14 cellular contexts compared by ENCODE assay signal in genomic region chr4:17059192-17059634, GRCh38.
DNase-seq lines count a peak whose midpoint lies in the region; TF ChIP-seq lines count a peak whose summit lies in the region.
"Had no signal": no experiment of that assay in that cellular context is flagged by ENCODE, and none has a peak within 500 bp of the region (broad histone marks: within the 10 kb centered on the region; RNA-seq: fewer than 3 reads in every experiment).

No MANE protein-coding gene starts in this region.

- H3K79me2 ChIP-seq in GM23248 (ENCODE audit: insufficient read depth) (no peaks in the 10 kb centered on the region), hepatocyte (no peaks in the 10 kb centered on the region)

- H3K9me2 ChIP-seq in GM23248 (ENCODE audit: insufficient read depth), result no peaks in the 10 kb centered on the region
- H3K9me2 ChIP-seq in hepatocyte (replicated peaks; ENCODE audit: insufficient read depth), result no peaks in the 10 kb centered on the region

- H4K20me1 ChIP-seq in GM23248 (ENCODE audit: insufficient read depth), result no peaks in the 10 kb centered on the region
- no peaks in the 10 kb centered on the region for H4K20me1 ChIP-seq in hepatocyte (ENCODE audit: insufficient read depth, poor library complexity, severe bottlenecking)

- H3K4me1 ChIP-seq in GM23248 (ENCODE audit: insufficient read depth) (peaks cover 63% of the 10 kb centered on the region), hepatocyte (ENCODE audit: insufficient read depth) (peaks cover 16% of the 10 kb centered on the region)

- peak overlapping the region; percentile 58 for H3K4me3 ChIP-seq in GM23248
- H3K4me3 ChIP-seq in choroid plexus epithelial cell (ENCODE audit: low read depth, low read length), result no peak overlapping the region
- no peak overlapping the region for H3K4me3 ChIP-seq in hepatocyte
- H3K4me3 ChIP-seq: lung had no signal

- peaks cover 53% of the 10 kb centered on the region for H3F3A ChIP-seq in GM23248 (ENCODE audit: insufficient read depth)

- H3K27ac ChIP-seq in GM23248 (peak overlapping the region; percentile 78), hepatocyte (peak overlapping the region; percentile 46)

- WGBS in GM23248 (ENCODE audit: low coverage in 1 of 2, low lambda C conversion rate in 2 of 2, missing lambda C conversion rate in 2 of 2), 2 experiments, result 0 to 2% methylated on average over 5 of the region's 5 CpGs
- 63% methylated on average over 5 of the region's 5 CpGs for WGBS in hepatocyte (ENCODE audit: low lambda C conversion rate, missing lambda C conversion rate)

- in situ Hi-C loops in GM23248 (cut with MboI), result no loop called here

- no peaks in the 10 kb centered on the region for H3K36me3 ChIP-seq in GM23248 (ENCODE audit: low read depth)
- no peaks in the 10 kb centered on the region for H3K36me3 ChIP-seq in hepatocyte (replicated peaks; ENCODE audit: insufficient read depth, low read depth)

- peak; percentile 73 for DNase-seq in GM23248
- DNase-seq in choroid plexus epithelial cell (ENCODE audit: low read depth), result peak; percentile 36
- no peak for DNase-seq in hepatocyte (ENCODE audit: low spot score)
- DNase-seq in superior temporal gyrus (ENCODE audit: extremely low spot score), result peak; percentile 48
- DNase-seq in HuH-7 (ENCODE audit: low spot score), result no peak
- DNase-seq in 8988T, result no peak
- DNase-seq in NCI-H510A treated with DMSO at 0.1 percent for 48 hours (lab: John Stamatoyannopoulos, UW), result no peak
- no peak for DNase-seq in OCI-M2 (lab: John Stamatoyannopoulos, UW; ENCODE audit: unreplicated experiment)
- DNase-seq: activated naive CD8-positive, alpha-beta T cell treated with anti-CD3 and anti-CD28 coated beads, Interleukin-2, amount 10 ng/mL, durations not matched to agents 7 days and 5 days; CD8-positive, alpha-beta T cell; Karpas-422; NCI-H2081 treated with DMSO at 0.1 percent for 48 hours; stimulated activated CD4-positive, alpha-beta T cell treated with anti-CD3 and anti-CD28 coated beads, Interleukin-2, amount 100 ng/mL, for 48 hours had no signal

- H3K9ac ChIP-seq in GM23248, result peak overlapping the region; percentile 57

- TF ChIP-seq CTCF in choroid plexus epithelial cell (conservative IDR thresholded peaks at IDR 0.05; ENCODE audit: low read depth, low read length) (no peak), hepatocyte (IDR thresholded peaks at IDR 0.05; ENCODE audit: poor library complexity) (no peak)

- peak overlapping the region; percentile 82 for H3K4me2 ChIP-seq in GM23248 (ENCODE audit: unreplicated experiment)
- peak overlapping the region; percentile 63 for H3K4me2 ChIP-seq in hepatocyte

- H3K27me3 ChIP-seq in GM23248 (replicated peaks; ENCODE audit: insufficient read depth) (no peaks in the 10 kb centered on the region), hepatocyte (no peaks in the 10 kb centered on the region)

- H2AFZ ChIP-seq in GM23248 (peak overlapping the region; percentile 75), hepatocyte (no peak overlapping the region)

- H3K9me3 ChIP-seq in GM23248 (ENCODE audit: low read depth) (no peaks in the 10 kb centered on the region), hepatocyte (ENCODE audit: low read depth) (no peaks in the 10 kb centered on the region)

Comparison
In these comparisons a context has a peak if more than half of its experiments do, and no peak if none do; other contexts are left out.
1. DNase-seq: peak in GM23248 (single experiment), choroid plexus epithelial cell (single experiment) and superior temporal gyrus (single experiment); none in hepatocyte (single experiment), HuH-7 (single experiment), 8988T (single experiment), NCI-H510A treated with DMSO at 0.1 percent for 48 hours (single experiment) and OCI-M2 (single experiment).